In genomic region chr12:93954160-93955112, GRCh38 we compare ENCODE assay signal across 22 cellular contexts.
A peak's percentile ranks its signal among the peaks of the same experiment; 100 is the strongest.
DNase-seq lines count a peak whose midpoint lies in the region; ATAC-seq, FAIRE-seq and TF ChIP-seq lines count a peak whose summit lies in the region.
"Had no signal": no experiment of that assay in that cellular context is flagged by ENCODE, and none has a peak within 500 bp of the region (broad histone marks: within the 10 kb centered on the region; RNA-seq: fewer than 3 reads in every experiment).

No MANE protein-coding gene starts in this region.

- H2AFZ ChIP-seq in K562 (ENCODE audit: low read depth, low read length) = peak overlapping the region; percentile 62; the same call in 1 of the 2 replicates

- H3K27ac Mint-ChIP-seq in naive thymus-derived CD8-positive, alpha-beta T cell = peak overlapping the region in 1 of 10 donors; percentile 22
- H3K27ac Mint-ChIP-seq: activated CD8-positive, alpha-beta T cell treated with anti-CD3 and anti-CD28 coated beads for 36 hours; activated naive CD8-positive, alpha-beta T cell treated with anti-CD3 and anti-CD28 coated beads, Interleukin-2, amount 10 ng/mL, durations not matched to agents 7 days and 5 days; activated T-cell treated with anti-CD3 and anti-CD28 coated beads, Interleukin-2, amount 50 U/mL, for 72 hours; B cell; stimulated activated naive CD8-positive, alpha-beta T cell treated with anti-CD3 and anti-CD28 coated beads, Interleukin-15, Interleukin-2, amounts not matched to agents 100 ng/mL and 50 ng/mL, for 24 hours had no signal

- intact Hi-C loops in K562 (cut with micrococcal nuclease) = no loop called here
- intact Hi-C loops in left ventricle myocardium inferior (cut with micrococcal nuclease) = no loop called here
- intact Hi-C loops in gastrocnemius medialis (cut with DNase I; ENCODE audit: low total_unique reads) = no loop called here

- no TSS peak for BruUV-seq in K562 (replicated peaks; lab: Mats Ljungman, UMichigan)

- no peak for ATAC-seq in K562
- peak; percentile 80 to 84 for ATAC-seq in gastrocnemius medialis
- ATAC-seq in naive thymus-derived CD8-positive, alpha-beta T cell = no peak
- ATAC-seq: activated CD8-positive, alpha-beta T cell treated with anti-CD3 and anti-CD28 coated beads for 36 hours; activated T-cell treated with anti-CD3 and anti-CD28 coated beads, Interleukin-2, amount 50 U/mL, for 72 hours; GM12878; Panc1 had no signal

- H3K9ac ChIP-seq in K562 (ENCODE audit: insufficient read depth in 1 of 2, low read depth in 2 of 2, low read length in 2 of 2) = no peak overlapping the region

- H3K36me3 ChIP-seq in K562 (ENCODE audit: control insufficient read depth, insufficient read depth, low read length) = no peaks in the 10 kb centered on the region
- H3K36me3 ChIP-seq in left ventricle myocardium inferior = no peaks in the 10 kb centered on the region
- H3K36me3 ChIP-seq in gastrocnemius medialis = no peaks in the 10 kb centered on the region
- H3K36me3 ChIP-seq: vagina had no signal

- 22% methylated on average over 9 of the region's 9 CpGs for WGBS in K562 (ENCODE audit: insufficient coverage, low coverage, missing lambda C conversion rate)

- no peak overlapping the region for H3K27ac ChIP-seq in K562 (ENCODE audit: extremely low read depth, low read depth, low read length)
- H3K27ac ChIP-seq in left ventricle myocardium inferior (replicated peaks) = peak overlapping the region; percentile 69
- peak overlapping the region; percentile 12 to 26 (median 24) for H3K27ac ChIP-seq in gastrocnemius medialis
- H3K27ac ChIP-seq: vagina had no signal

- peaks cover 0 to 14% (median 7%) of the 10 kb centered on the region in 3 donors for H3K36me3 Mint-ChIP-seq in naive thymus-derived CD8-positive, alpha-beta T cell

- H3K4me3 Mint-ChIP-seq in naive thymus-derived CD8-positive, alpha-beta T cell = no peak overlapping the region
- H3K4me3 Mint-ChIP-seq: activated CD8-positive, alpha-beta T cell treated with anti-CD3 and anti-CD28 coated beads for 36 hours; activated naive CD8-positive, alpha-beta T cell treated with anti-CD3 and anti-CD28 coated beads, Interleukin-2, amount 10 ng/mL, durations not matched to agents 7 days and 5 days; activated T-cell treated with anti-CD3 and anti-CD28 coated beads, Interleukin-2, amount 50 U/mL, for 72 hours; B cell; stimulated activated naive CD8-positive, alpha-beta T cell treated with anti-CD3 and anti-CD28 coated beads, Interleukin-15, Interleukin-2, amounts not matched to agents 100 ng/mL and 50 ng/mL, for 24 hours had no signal

- peaks cover 0 to 27% (median 8%) of the 10 kb centered on the region in 9 donors for H3K9me3 Mint-ChIP-seq in naive thymus-derived CD8-positive, alpha-beta T cell

- TF ChIP-seq RAD21 in K562 (CRISPR knock-in tag; conservative IDR thresholded peaks at IDR 0.05 in 1 of 2, IDR thresholded peaks at IDR 0.05 in 1 of 2) = no peak

- TF ChIP-seq EP300 in K562 (IDR thresholded peaks at IDR 0.05; ENCODE audit: low read length) = no peak

- TF ChIP-seq CTCF in K562 (IDR thresholded peaks at IDR 0.05 in 2 of 3, conservative IDR thresholded peaks at IDR 0.05 in 1 of 3; ENCODE audit: insufficient read depth in 2 of 3, low read depth in 1 of 3, low read length in 3 of 3) = no peak
- no peak for TF ChIP-seq CTCF in left ventricle myocardium inferior (IDR thresholded peaks at IDR 0.05; ENCODE audit: borderline replicate concordance)
- no peak for TF ChIP-seq CTCF in gastrocnemius medialis (IDR thresholded peaks at IDR 0.05 in 4 of 5, conservative IDR thresholded peaks at IDR 0.05 in 1 of 5)

- POLR2A ChIA-PET in K562 (lab: Yijun Ruan, JAX) = interaction anchor here (0.6 kb wide), 1 partner anchor 576 kb away, joined by 3 read pairs; no protein-coding TSS in a partner anchor
- POLR2A ChIA-PET in naive thymus-derived CD8-positive, alpha-beta T cell (lab: Charles Lee) = no interaction called here

- no peaks in the 10 kb centered on the region for H3K9me1 ChIP-seq in K562 (ENCODE audit: control insufficient read depth, insufficient read depth, low read length)

- peak; percentile 64 for DNase-seq in AG20443 (ENCODE audit: low spot score)
- no peak for DNase-seq in K562 (ENCODE audit: extremely low read depth in 1 of 4, low spot score in 3 of 4)
- peak; percentile 36 for DNase-seq in left ventricle myocardium inferior
- peak; percentile 14 to 62 for DNase-seq in gastrocnemius medialis
- no peak for DNase-seq in naive thymus-derived CD8-positive, alpha-beta T cell
- DNase-seq in kidney glomerular epithelial cell (lab: John Stamatoyannopoulos, UW) = no peak
- DNase-seq in SHP77 (lab: John Stamatoyannopoulos, UW) = no peak
- no peak for DNase-seq in effector CD4-positive, alpha-beta T cell
- DNase-seq: activated CD8-positive, alpha-beta T cell treated with anti-CD3 and anti-CD28 coated beads for 36 hours; activated naive CD8-positive, alpha-beta T cell treated with anti-CD3 and anti-CD28 coated beads, Interleukin-2, amount 10 ng/mL, durations not matched to agents 7 days and 5 days; activated T-cell treated with anti-CD3 and anti-CD28 coated beads, Interleukin-2, amount 50 U/mL, for 72 hours; head of caudate nucleus; NCI-H82; stimulated activated CD4-positive, alpha-beta T cell treated with anti-CD3 and anti-CD28 coated beads, Interleukin-15, amount 100 ng/mL, for 24 hours; SW 1271 had no signal

- H3K27me3 ChIP-seq in K562 (ENCODE audit: control insufficient read depth in 2 of 2, insufficient read depth in 2 of 2, low read length in 2 of 2) (no peaks in the 10 kb centered on the region), left ventricle myocardium inferior (ENCODE audit: low read depth) (no peaks in the 10 kb centered on the region), gastrocnemius medialis (no peaks in the 10 kb centered on the region)
- H3K27me3 ChIP-seq: vagina had no signal

- CTCF ChIA-PET in K562 (lab: Yijun Ruan, JAX; ENCODE audit: low intra/inter-chr PET ratio) = no interaction called here

- peaks cover 0 to 3% (median under 1%) of the 10 kb centered on the region in 4 donors for H3K4me1 Mint-ChIP-seq in naive thymus-derived CD8-positive, alpha-beta T cell
- H3K4me1 Mint-ChIP-seq: B cell had no signal

- no peaks in the 10 kb centered on the region for H3K79me2 ChIP-seq in K562 (ENCODE audit: control insufficient read depth, insufficient read depth, low read length)

- no peak overlapping the region for H3K4me2 ChIP-seq in K562 (ENCODE audit: insufficient read depth, low read length)

- in situ Hi-C loops in K562 (cut with MboI) = no loop called here
- in situ Hi-C loops in gastrocnemius medialis (cut with MboI; ENCODE audit: low sequenced_read_pairs in 4 of 4) = no loop called here

- no peaks in the 10 kb centered on the region; the same call in 1 of the 2 replicates for H3K9me3 ChIP-seq in K562 (replicated peaks; ENCODE audit: control insufficient read depth, insufficient read depth, low read depth, low read length)
- H3K9me3 ChIP-seq in left ventricle myocardium inferior (replicated peaks) = peaks cover 7% of the 10 kb centered on the region
- H3K9me3 ChIP-seq in gastrocnemius medialis = no peaks in the 10 kb centered on the region
- H3K9me3 ChIP-seq: vagina had no signal

- H3K4me3 ChIP-seq in K562 = no peak overlapping the region
- H3K4me3 ChIP-seq in left ventricle myocardium inferior = no peak overlapping the region
- no peak overlapping the region for H3K4me3 ChIP-seq in gastrocnemius medialis
- H3K4me3 ChIP-seq: GM12878, vagina had no signal

- no peaks in the 10 kb centered on the region for H3K4me1 ChIP-seq in K562 (replicated peaks in 1 of 2; ENCODE audit: control insufficient read depth in 2 of 2, insufficient read depth in 2 of 2, low read length in 2 of 2)
- peaks cover 5% of the 10 kb centered on the region for H3K4me1 ChIP-seq in left ventricle myocardium inferior
- no peaks in the 10 kb centered on the region for H3K4me1 ChIP-seq in gastrocnemius medialis
- H3K4me1 ChIP-seq: vagina had no signal

- H4K20me1 ChIP-seq in K562 (replicated peaks; ENCODE audit: control insufficient read depth, insufficient read depth, low read length) = no peaks in the 10 kb centered on the region

- H3K27me3 Mint-ChIP-seq in naive thymus-derived CD8-positive, alpha-beta T cell = no peaks in the 10 kb centered on the region
- H3K27me3 Mint-ChIP-seq: activated CD8-positive, alpha-beta T cell treated with anti-CD3 and anti-CD28 coated beads for 36 hours; stimulated activated naive CD8-positive, alpha-beta T cell treated with anti-CD3 and anti-CD28 coated beads, Interleukin-15, Interleukin-2, amounts not matched to agents 100 ng/mL and 50 ng/mL, for 24 hours had no signal

- TF ChIP-seq POLR2A in K562 (conservative IDR thresholded peaks at IDR 0.05) (no peak), gastrocnemius medialis (IDR thresholded peaks at IDR 0.05) (peak in 1 of 2 donors; percentile 19)

- FAIRE-seq in K562 (lab: Jason Lieb, UNC) = no peak
- FAIRE-seq: endometrium, GM12878, keratinocyte had no signal

TF ChIP-seq in K562, 482 proteins besides CTCF, POLR2A, EP300 and RAD21 (continues in another document):
- TF ChIP-seq E2F1 (CRISPR knock-in tag; IDR thresholded peaks at IDR 0.05) (no peak), ADNP (tag; IDR thresholded peaks at IDR 0.05) (no peak)

Comparison
In these comparisons a context has a peak if more than half of its experiments do, and no peak if none do; other contexts are left out.
1. DNase-seq: peak in AG20443 (single experiment), left ventricle myocardium inferior (single experiment) and gastrocnemius medialis (2 of 2); none in K562 (0 of 4), naive thymus-derived CD8-positive, alpha-beta T cell (0 of 10), kidney glomerular epithelial cell (single experiment), SHP77 (0 of 2) and effector CD4-positive, alpha-beta T cell (single experiment).
2. ATAC-seq: peak in gastrocnemius medialis (2 of 2); none in K562 (single experiment) and naive thymus-derived CD8-positive, alpha-beta T cell (0 of 2).